Comparison of ENCODE assay signal across 14 cellular contexts in the genomic region with DNA sequence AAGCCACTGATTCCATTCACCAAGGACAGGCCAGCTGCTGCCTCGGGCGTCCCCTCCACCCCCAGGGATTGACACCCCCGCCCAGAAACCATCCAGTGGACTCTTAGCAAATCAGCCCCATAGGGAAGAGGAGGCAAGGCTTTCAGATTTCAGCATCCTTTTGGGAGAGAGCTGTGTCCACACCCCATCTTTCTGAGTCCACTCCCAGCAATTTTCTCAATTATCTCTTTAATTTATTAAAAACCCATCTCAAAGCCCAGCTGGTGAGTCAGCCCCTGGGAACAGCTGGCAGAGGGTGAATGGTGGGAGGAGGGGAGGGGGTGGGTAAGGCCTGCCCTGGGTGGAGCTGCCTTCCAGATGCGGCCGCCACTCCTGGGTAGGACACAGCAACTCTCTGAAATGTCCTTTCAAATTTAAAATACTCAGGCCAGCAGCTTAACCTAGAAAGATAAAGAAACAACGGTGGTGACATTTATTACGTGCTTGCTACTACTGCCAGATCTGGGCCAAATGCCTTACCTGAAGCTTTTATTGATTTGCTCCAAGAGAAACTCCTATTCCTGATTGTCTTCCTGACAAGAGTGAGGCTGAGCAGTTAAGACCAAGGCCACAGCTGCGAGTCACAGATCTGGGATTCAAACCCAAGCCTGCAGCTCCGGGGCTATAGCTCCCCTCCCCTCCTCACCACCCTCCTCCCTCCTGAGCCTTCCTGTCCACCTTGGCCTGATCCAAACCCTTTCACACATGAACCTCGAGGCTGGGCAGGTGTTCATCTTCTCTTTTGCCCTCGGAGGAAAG.
DNase-seq lines count a peak whose midpoint lies in the region; ATAC-seq and TF ChIP-seq lines count a peak whose summit lies in the region.
"Had no signal": no experiment of that assay in that cellular context is flagged by ENCODE, and none has a peak within 500 bp of the region (broad histone marks: within the 10 kb centered on the region; RNA-seq: fewer than 3 reads in every experiment).

No MANE protein-coding gene starts in this region.

- DNase-seq in ELR (ENCODE audit: low read depth) (peak; percentile 11), SJCRH30 (peak; percentile 88 to 91), fibroblast of villous mesenchyme (ENCODE audit: low read depth) (peak; percentile 82), sciatic nerve (ENCODE audit: low spot score) (no peak), prostate gland (ENCODE audit: low spot score) (no peak), glomerular visceral epithelial cell (ENCODE audit: extremely low spot score) (no peak)
- DNase-seq: activated CD4-positive, alpha-beta memory T cell treated with anti-CD3 and anti-CD28 coated beads, Interleukin-2, amount 10 ng/mL, durations not matched to agents 7 days and 5 days; activated naive CD4-positive, alpha-beta T cell treated with Interleukin-2 at 50 U/mL for 16 hours; head of caudate nucleus; NCI-H1930; stimulated activated naive CD8-positive, alpha-beta T cell treated with anti-CD3 and anti-CD28 coated beads, Interleukin-15, amount 100 ng/mL, for 72 hours had no signal

- H3K4me1 Mint-ChIP-seq in activated T-helper 17 cell treated with anti-CD3 and anti-CD28 coated beads, Interleukin-2, amount 50 U/mL, for 72 hours: no peaks in the 10 kb centered on the region
- H3K4me1 Mint-ChIP-seq: activated CD4-positive, alpha-beta memory T cell treated with anti-CD3 and anti-CD28 coated beads, Interleukin-2, amount 10 ng/mL, durations not matched to agents 7 days and 5 days; stimulated activated naive CD8-positive, alpha-beta T cell treated with anti-CD3 and anti-CD28 coated beads, Interleukin-15, amount 100 ng/mL, for 72 hours had no signal

- H3K27me3 ChIP-seq in SJCRH30 (no peaks in the 10 kb centered on the region), prostate gland (replicated peaks; ENCODE audit: insufficient read depth) (no peaks in the 10 kb centered on the region)

- H3K9me3 ChIP-seq in SJCRH30 (replicated peaks) (no peaks in the 10 kb centered on the region), prostate gland (no peaks in the 10 kb centered on the region)

- H3K4me3 Mint-ChIP-seq in activated T-helper 17 cell treated with anti-CD3 and anti-CD28 coated beads, Interleukin-2, amount 50 U/mL, for 72 hours: no peak overlapping the region
- H3K4me3 Mint-ChIP-seq: activated CD4-positive, alpha-beta memory T cell treated with anti-CD3 and anti-CD28 coated beads, Interleukin-2, amount 10 ng/mL, durations not matched to agents 7 days and 5 days; stimulated activated naive CD8-positive, alpha-beta T cell treated with anti-CD3 and anti-CD28 coated beads, Interleukin-15, amount 100 ng/mL, for 72 hours; T-helper 1 cell treated with Interleukin-12 subunit alpha and Interleukin-12 subunit beta and Interleukin-4 antibody, amounts not matched to agents 30 μg/mL and 1 μg/mL, for 36 hours had no signal

- peaks cover 28% of the 10 kb centered on the region for H3K4me1 ChIP-seq in SJCRH30
- no peaks in the 10 kb centered on the region for H3K4me1 ChIP-seq in prostate gland (replicated peaks)

- intact Hi-C loops in sciatic nerve (cut with DNase I) (no loop called here), prostate gland (cut with DNase I) (no loop called here)

- H3K36me3 Mint-ChIP-seq in activated T-helper 17 cell treated with anti-CD3 and anti-CD28 coated beads, Interleukin-2, amount 50 U/mL, for 72 hours (ENCODE audit: low read depth): peaks cover 14% of the 10 kb centered on the region

- H3K9me3 Mint-ChIP-seq in activated T-helper 17 cell treated with anti-CD3 and anti-CD28 coated beads, Interleukin-2, amount 50 U/mL, for 72 hours: no peaks in the 10 kb centered on the region
- H3K9me3 Mint-ChIP-seq: activated CD4-positive, alpha-beta memory T cell treated with anti-CD3 and anti-CD28 coated beads, Interleukin-2, amount 10 ng/mL, durations not matched to agents 7 days and 5 days; stimulated activated naive CD8-positive, alpha-beta T cell treated with anti-CD3 and anti-CD28 coated beads, Interleukin-15, amount 100 ng/mL, for 72 hours; T-helper 1 cell treated with Interleukin-12 subunit alpha and Interleukin-12 subunit beta and Interleukin-4 antibody, amounts not matched to agents 30 μg/mL and 1 μg/mL, for 36 hours had no signal

- no peaks in the 10 kb centered on the region for H3K27me3 Mint-ChIP-seq in activated T-helper 17 cell treated with anti-CD3 and anti-CD28 coated beads, Interleukin-2, amount 50 U/mL, for 72 hours
- H3K27me3 Mint-ChIP-seq: activated CD4-positive, alpha-beta memory T cell treated with anti-CD3 and anti-CD28 coated beads, Interleukin-2, amount 10 ng/mL, durations not matched to agents 7 days and 5 days; stimulated activated naive CD8-positive, alpha-beta T cell treated with anti-CD3 and anti-CD28 coated beads, Interleukin-15, amount 100 ng/mL, for 72 hours had no signal

- TF ChIP-seq POLR2A in prostate gland (IDR thresholded peaks at IDR 0.05): no peak

- TF ChIP-seq CTCF in fibroblast of villous mesenchyme (IDR thresholded peaks at IDR 0.05; ENCODE audit: insufficient read depth, low read depth, low read length): no peak
- TF ChIP-seq CTCF in prostate gland (IDR thresholded peaks at IDR 0.05): no peak

- WGBS in prostate gland: 42% methylated on average over 11 of the region's 11 CpGs

- no peak overlapping the region for H3K27ac Mint-ChIP-seq in activated T-helper 17 cell treated with anti-CD3 and anti-CD28 coated beads, Interleukin-2, amount 50 U/mL, for 72 hours
- H3K27ac Mint-ChIP-seq: activated CD4-positive, alpha-beta memory T cell treated with anti-CD3 and anti-CD28 coated beads, Interleukin-2, amount 10 ng/mL, durations not matched to agents 7 days and 5 days had no signal

- peak overlapping the region; percentile 86 for H3K27ac ChIP-seq in SJCRH30
- H3K27ac ChIP-seq in prostate gland: no peak overlapping the region

- H3K4me3 ChIP-seq in SJCRH30 (0 out of 2 replicates have a peak overlapping the region, but pooled peaks have one; percentile 12), fibroblast of villous mesenchyme (ENCODE audit: low read depth, low read length) (no peak overlapping the region), prostate gland (no peak overlapping the region)

- peak; percentile 7 for ATAC-seq in sciatic nerve
- ATAC-seq in HG03025 (IDR thresholded peaks at IDR 0.05; ENCODE audit: low FRiP score, unreplicated experiment): no peak
- ATAC-seq in activated T-helper 17 cell treated with anti-CD3 and anti-CD28 coated beads, Interleukin-2, amount 50 U/mL, for 72 hours (replicated peaks): no peak
- ATAC-seq: stimulated activated naive CD8-positive, alpha-beta T cell treated with anti-CD3 and anti-CD28 coated beads, Interleukin-15, amount 100 ng/mL, for 72 hours had no signal

- H3K36me3 ChIP-seq in SJCRH30 (no peaks in the 10 kb centered on the region), prostate gland (no peaks in the 10 kb centered on the region)

Comparison
In these comparisons a context has a peak if more than half of its experiments do, and no peak if none do; other contexts are left out.
1. DNase-seq: peak in ELR (single experiment), SJCRH30 (2 of 2) and fibroblast of villous mesenchyme (single experiment); none in sciatic nerve (single experiment), prostate gland (single experiment) and glomerular visceral epithelial cell (single experiment).